ENCODE assay signal across 8 cellular contexts in the genomic region with DNA sequence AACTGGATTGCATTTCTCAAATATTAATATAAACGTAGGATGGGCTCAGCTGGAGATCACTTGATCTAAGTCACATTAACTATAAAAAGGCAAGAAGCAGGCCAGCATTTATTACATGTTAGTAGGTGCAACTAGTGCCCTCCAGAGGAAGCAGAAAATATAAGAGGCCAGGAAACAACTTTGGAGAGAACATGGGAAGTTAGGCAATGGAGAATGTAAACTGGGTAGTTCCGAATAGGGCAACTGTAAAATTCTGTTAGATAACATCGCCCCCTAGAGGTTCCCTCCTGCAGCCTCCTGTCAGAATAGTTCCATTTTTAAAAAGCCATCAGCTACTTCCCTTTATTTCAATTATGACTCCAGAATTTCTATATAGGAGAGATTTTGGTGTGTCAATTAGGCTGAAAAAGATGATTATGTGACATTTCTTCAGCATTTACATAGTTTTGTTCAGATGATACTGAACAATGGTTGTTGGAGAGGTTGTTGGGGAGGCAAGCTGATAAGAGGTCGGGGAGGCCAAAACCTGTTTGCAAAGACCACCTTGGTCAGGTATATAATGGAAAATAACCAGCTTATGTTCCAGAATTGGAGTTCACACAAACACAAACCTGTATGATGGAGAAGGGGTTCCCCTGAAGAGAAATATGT. TPM values are rescaled to one million over a fixed set of nuclear protein-coding genes. Genes with fewer than 3 reads are reported as not detected.
DNase-seq lines count a peak whose midpoint lies in the region; ATAC-seq and TF ChIP-seq lines count a peak whose summit lies in the region.

No MANE protein-coding gene starts in this region.

- POLR2A ChIA-PET in Caco-2 (lab: Charles Lee) (interaction anchor here (1.5 to 1.6 kb wide), 2 partner anchors 77 to 94 kb away, joined by 5 to 10 read pairs; partner anchors contain the start of genes HMGCS1 and TMEM267), IMR-90 (lab: Charles Lee; ENCODE audit: unreplicated experiment) (interaction anchor here (0.5 kb wide), 1 partner anchor 233 kb away, joined by 7 read pairs; no protein-coding TSS in a partner anchor)

- H3K14ac ChIP-seq in IMR-90 (replicated peaks; ENCODE audit: low read depth, low read length): no peak overlapping the region

- CTCF ChIA-PET in Caco-2 (lab: Charles Lee): interaction anchor here (0.6 to 2.4 kb wide), 15 partner anchors 29 to 481 kb away, joined by 3 to 25 read pairs (median 4); partner anchors contain the start of genes HMGCS1, TMEM267 and ZNF131
- CTCF ChIA-PET in IMR-90 (lab: Yijun Ruan, JAX): interaction anchor here (0.5 to 2.7 kb wide), 14 partner anchors 11 to 481 kb away, joined by 3 to 15 read pairs (median 4); partner anchors contain the start of gene TMEM267

- H2BK15ac ChIP-seq in IMR-90 (ENCODE audit: low read depth, low read length): no peak overlapping the region

- TF ChIP-seq POLR2A in IMR-90 (IDR thresholded peaks at IDR 0.05; ENCODE audit: low read depth, low read length): no peak

- no peak overlapping the region for H4K5ac ChIP-seq in IMR-90 (ENCODE audit: low read depth, low read length)

- H2BK20ac ChIP-seq in IMR-90 (ENCODE audit: low read depth, low read length): no peak overlapping the region

- H3K4ac ChIP-seq in IMR-90 (ENCODE audit: low read depth, low read length): no peak overlapping the region

- 0 out of 2 replicates have a peak, but pooled peaks cover 1% of the 10 kb centered on the region for H3K36me3 ChIP-seq in Caco-2 (ENCODE audit: control insufficient read depth, insufficient read depth, low read length)
- H3K36me3 ChIP-seq in IMR-90 (ENCODE audit: control insufficient read depth, insufficient read depth, low read length): no peaks in the 10 kb centered on the region

- H3K27ac Mint-ChIP-seq in Caco-2 (ENCODE audit: unreplicated experiment) (no peak overlapping the region), nephron progenitor cell (no peak overlapping the region), type B pancreatic cell (no peak overlapping the region)

- no peak overlapping the region for H4K91ac ChIP-seq in IMR-90 (ENCODE audit: insufficient read depth, low read depth, low read length)

- peak; percentile 58 for ATAC-seq in GM21367 (IDR thresholded peaks at IDR 0.05; ENCODE audit: unreplicated experiment)
- peak; percentile 99 for ATAC-seq in IMR-90 (ENCODE audit: low read depth)

- in situ Hi-C loops in IMR-90 (cut with MboI; ENCODE audit: low sequenced_read_pairs): loop anchor here (5.0 to 10.0 kb wide), 3 partner anchors 165 to 478 kb away; no protein-coding TSS in a partner anchor

- H4K8ac ChIP-seq in IMR-90 (ENCODE audit: low read depth in 2 of 2, low read length in 2 of 2): no peak overlapping the region

- H3K9me3 Mint-ChIP-seq in Caco-2 (ENCODE audit: unreplicated experiment) (no peaks in the 10 kb centered on the region), nephron progenitor cell (no peaks in the 10 kb centered on the region), type B pancreatic cell (no peaks in the 10 kb centered on the region)

- H3K4me2 ChIP-seq in IMR-90 (ENCODE audit: low read depth, low read length): no peak overlapping the region

- H2AK9ac ChIP-seq in IMR-90 (replicated peaks; ENCODE audit: low read depth, low read length, poor library complexity): no peak overlapping the region

- no peaks in the 10 kb centered on the region for H3K36me3 Mint-ChIP-seq in Caco-2 (ENCODE audit: insufficient read depth, unreplicated experiment)
- H3K36me3 Mint-ChIP-seq in nephron progenitor cell (ENCODE audit: low read depth): no peaks in the 10 kb centered on the region
- H3K36me3 Mint-ChIP-seq in type B pancreatic cell: no peaks in the 10 kb centered on the region

- TF ChIP-seq RAD21 in IMR-90 (IDR thresholded peaks at IDR 0.05; ENCODE audit: low read length): peak; percentile 78

- H3K4me3 Mint-ChIP-seq in Caco-2 (ENCODE audit: unreplicated experiment) (no peak overlapping the region), nephron progenitor cell (no peak overlapping the region), type B pancreatic cell (no peak overlapping the region)

- H3K9me3 ChIP-seq in Caco-2 (no peaks in the 10 kb centered on the region), IMR-90 (ENCODE audit: control insufficient read depth, insufficient read depth, low read length) (no peaks in the 10 kb centered on the region)

- no peaks in the 10 kb centered on the region for H3K9me1 ChIP-seq in IMR-90 (ENCODE audit: insufficient read depth, low read length)

- H3K4me1 ChIP-seq in Caco-2: peaks cover 5% of the 10 kb centered on the region; the same call in 1 of the 2 replicates
- H3K4me1 ChIP-seq in IMR-90 (ENCODE audit: control insufficient read depth, insufficient read depth, low read length): no peaks in the 10 kb centered on the region

- DNase-seq in Caco-2: peak; percentile 67 to 86
- DNase-seq in IMR-90: peak; percentile 90
- peak; percentile 98 to 100 for DNase-seq in NOMO-1 (lab: John Stamatoyannopoulos, UW; ENCODE audit: unreplicated experiment in 2 of 2)
- DNase-seq in activated T-cell treated with anti-CD3 and anti-CD28 coated beads for 24 hours (ENCODE audit: low read depth): peak; percentile 46
- DNase-seq in fibroblast of gingiva (ENCODE audit: low read depth): peak; percentile 88
- peak; percentile 52 for DNase-seq in nephron progenitor cell
- DNase-seq in type B pancreatic cell (ENCODE audit: extremely low spot score, unreplicated experiment): no peak

- H2BK5ac ChIP-seq in IMR-90 (ENCODE audit: low read depth, low read length, poor library complexity, severe bottlenecking): no peak overlapping the region

- H3K27ac ChIP-seq in IMR-90 (ENCODE audit: insufficient read depth, low read length): no peak overlapping the region

- dilution Hi-C loops in IMR-90 (cut with HindIII; ENCODE audit: low sequenced_read_pairs, unreplicated experiment): no loop called here

- no peaks in the 10 kb centered on the region for H4K20me1 ChIP-seq in IMR-90 (ENCODE audit: insufficient read depth, low read length)

- H2BK120ac ChIP-seq in IMR-90 (ENCODE audit: low read depth, low read length): no peak overlapping the region

- H3K4me3 ChIP-seq in Caco-2 (ENCODE audit: low read depth, low read length): no peak overlapping the region
- no peak overlapping the region for H3K4me3 ChIP-seq in IMR-90 (ENCODE audit: insufficient read depth, low read depth, low read length)

- H3K4me1 Mint-ChIP-seq in Caco-2 (ENCODE audit: low read depth, unreplicated experiment): peaks cover 14% of the 10 kb centered on the region
- no peaks in the 10 kb centered on the region for H3K4me1 Mint-ChIP-seq in nephron progenitor cell
- H3K4me1 Mint-ChIP-seq in type B pancreatic cell (ENCODE audit: unreplicated experiment): no peaks in the 10 kb centered on the region

- H2AFZ ChIP-seq in IMR-90 (replicated peaks; ENCODE audit: low read length, poor library complexity): no peak overlapping the region

- no peak overlapping the region for H2AK5ac ChIP-seq in IMR-90 (ENCODE audit: low read depth, low read length)

- no peak overlapping the region for H3K9ac ChIP-seq in IMR-90 (ENCODE audit: low read depth, low read length)

- H3K18ac ChIP-seq in IMR-90 (ENCODE audit: low read depth, low read length): no peak overlapping the region

- H3K27me3 Mint-ChIP-seq in Caco-2 (ENCODE audit: insufficient read depth, unreplicated experiment): no peaks in the 10 kb centered on the region
- peaks cover 6% of the 10 kb centered on the region for H3K27me3 Mint-ChIP-seq in nephron progenitor cell (ENCODE audit: low read depth, poor library complexity)
- H3K27me3 Mint-ChIP-seq in type B pancreatic cell: peaks cover 3% of the 10 kb centered on the region

- TF ChIP-seq CTCF in Caco-2 (IDR thresholded peaks at IDR 0.05; ENCODE audit: insufficient read depth in 1 of 2, low read depth in 1 of 2, low read length in 1 of 2, severe bottlenecking in 1 of 2, unreplicated experiment in 1 of 2) (peak; percentile 80 to 86), IMR-90 (conservative IDR thresholded peaks at IDR 0.05; ENCODE audit: low read depth, low read length) (peak; percentile 93), nephron progenitor cell (IDR thresholded peaks at IDR 0.05) (peak; percentile 85), type B pancreatic cell (conservative IDR thresholded peaks at IDR 0.05) (peak; percentile 93)

- WGBS in IMR-90 (ENCODE audit: extremely low coverage in 2 of 2, insufficient read length in 1 of 2), 2 experiments: no CpG with 5 or more reads among the region's 4 CpGs

- H3K27me3 ChIP-seq in Caco-2 (replicated peaks; ENCODE audit: control insufficient read depth, insufficient read depth, low read length) (no peaks in the 10 kb centered on the region), IMR-90 (ENCODE audit: control insufficient read depth, insufficient read depth, low read length) (peaks cover 5% of the 10 kb centered on the region)

- H3K56ac ChIP-seq in IMR-90 (ENCODE audit: extremely low read depth, insufficient read depth, low read length): no peak overlapping the region

- no peaks in the 10 kb centered on the region for H3K79me1 ChIP-seq in IMR-90 (ENCODE audit: low read depth in 1 of 2, low read length in 2 of 2)

- BruUV-seq in Caco-2 (replicated peaks; lab: Mats Ljungman, UMichigan) (no TSS peak), IMR-90 (replicated peaks; lab: Mats Ljungman, UMichigan) (no TSS peak)

- H3K23ac ChIP-seq in IMR-90 (ENCODE audit: low read depth, low read length): no peak overlapping the region

- intact Hi-C loops in Caco-2 (cut with micrococcal nuclease; ENCODE audit: unreplicated experiment): loop anchor here (1.0 to 5.0 kb wide), 6 partner anchors 42 to 316 kb away; partner anchors contain the start of gene ZNF131
- intact Hi-C loops in IMR-90 (cut with micrococcal nuclease): loop anchor here (1.0 to 5.0 kb wide), 7 partner anchors 83 to 478 kb away; partner anchors contain the start of gene ZNF131

TF ChIP-seq in IMR-90, 13 proteins besides CTCF, POLR2A, EP300 and RAD21 (continues in another document):
- no peak for TF ChIP-seq FOS (IDR thresholded peaks at IDR 0.05; ENCODE audit: low read depth, low read length)
- no peak for TF ChIP-seq RFX5 (IDR thresholded peaks at IDR 0.05; ENCODE audit: low read depth, low read length)
- TF ChIP-seq USF2 (IDR thresholded peaks at IDR 0.05; ENCODE audit: low read depth, low read length): no peak

RNA-seq across cellular contexts. Expression of gene CCL28, which starts 22.4 kb away (rescaled TPM):
- 5.5 and 8.6 TPM in 2 replicates for total RNA-seq in Caco-2 (2022)
- under 0.01 TPM in 2 replicates for total RNA-seq in IMR-90 (2012; rRNA removed)
- polyA plus RNA-seq in IMR-90 (2012; rRNA removed): 0.02 TPM in 1 of 2 replicates, not detected in the other
- polyA plus RNA-seq in IMR-90 (2012; cell fraction: cytosol; rRNA removed): 0.02 TPM in 2 replicates
- polyA plus RNA-seq in IMR-90 (2012; cell fraction: nucleus; rRNA removed; ENCODE audit: low replicate concordance): 0.10 TPM in 1 of 2 replicates, not detected in the other
- 2.0 TPM in 1 of 2 replicates, not detected in the other for total RNA-seq in type B pancreatic cell (ENCODE audit: low replicate concordance)
